ENCODE assay signal across 9 cellular contexts in genomic region chr1:155504207-155504606, GRCh38. TPM values are rescaled to one million over a fixed set of nuclear protein-coding genes. Genes with fewer than 3 reads are reported as not detected.
DNase-seq lines count a peak whose midpoint lies in the region; ATAC-seq, FAIRE-seq and TF ChIP-seq lines count a peak whose summit lies in the region.
"Had no signal": no experiment of that assay in that cellular context is flagged by ENCODE, and none has a peak within 500 bp of the region (broad histone marks: within the 10 kb centered on the region; RNA-seq: fewer than 3 reads in every experiment).

No MANE protein-coding gene starts in this region.

- ATAC-seq in DND-41 (ENCODE audit: insufficient read depth, low read depth) (peak; percentile 42; the same call in 1 of the 3 replicates), K562 (peak; percentile 84), HepG2 (peak; percentile 62), HG03571 (IDR thresholded peaks at IDR 0.05; ENCODE audit: unreplicated experiment) (no peak), HG02759 (IDR thresholded peaks at IDR 0.05; ENCODE audit: unreplicated experiment) (no peak)

- intact Hi-C loops in K562 (cut with micrococcal nuclease) (loop anchor here (10.0 kb wide), 1 partner anchor 249 kb away; the partner anchor contains the start of gene ENTREP3), HepG2 (cut with micrococcal nuclease; ENCODE audit: unreplicated experiment) (loop anchor here (10.0 kb wide), 1 partner anchor 49 kb away; no protein-coding TSS in a partner anchor)

- H3K9me3 ChIP-seq in DND-41 (ENCODE audit: insufficient read depth, low read length, severe bottlenecking) (no peaks in the 10 kb centered on the region), Loucy (ENCODE audit: insufficient read depth, low read depth, low read length) (no peaks in the 10 kb centered on the region), K562 (replicated peaks; ENCODE audit: control insufficient read depth, insufficient read depth, low read depth, low read length) (no peaks in the 10 kb centered on the region), HepG2 (ENCODE audit: low read length) (no peaks in the 10 kb centered on the region)
- H3K9me3 ChIP-seq: thoracic aorta had no signal

- peaks cover 3% of the 10 kb centered on the region; the same call in 1 of the 2 replicates for H3K4me1 ChIP-seq in DND-41 (ENCODE audit: insufficient read depth, low read length)
- H3K4me1 ChIP-seq in Loucy (ENCODE audit: insufficient read depth, low read length, poor library complexity, severe bottlenecking) = no peaks in the 10 kb centered on the region
- no peaks in the 10 kb centered on the region; a peak in 1 of 5 replicates for H3K4me1 ChIP-seq in K562 (replicated peaks in 1 of 2; ENCODE audit: control insufficient read depth in 2 of 2, insufficient read depth in 2 of 2, low read length in 2 of 2)
- H3K4me1 ChIP-seq in HepG2 (ENCODE audit: insufficient read depth, low read length) = peaks cover 22% of the 10 kb centered on the region

- CTCF ChIA-PET in K562 (lab: Yijun Ruan, JAX; ENCODE audit: low intra/inter-chr PET ratio) (interaction anchor here (1.0 to 1.6 kb wide), 2 partner anchors 177 to 253 kb away, joined by 3 to 6 read pairs; no protein-coding TSS in a partner anchor), HepG2 (lab: Yijun Ruan, JAX; ENCODE audit: low intra/inter-chr PET ratio, low total read pairs) (no interaction called here)

- peaks cover 15% of the 10 kb centered on the region for H4K20me1 ChIP-seq in DND-41 (ENCODE audit: insufficient read depth, low read length)
- peaks cover 60% of the 10 kb centered on the region for H4K20me1 ChIP-seq in Loucy (ENCODE audit: insufficient read depth, low read length, poor library complexity, severe bottlenecking)
- H4K20me1 ChIP-seq in K562 (replicated peaks; ENCODE audit: control insufficient read depth, insufficient read depth, low read length) = peaks cover 9% of the 10 kb centered on the region; the same call in 1 of the 2 replicates
- H4K20me1 ChIP-seq in HepG2 (ENCODE audit: insufficient read depth, low read length) = peaks cover 14% of the 10 kb centered on the region

- TF ChIP-seq POLR2A in K562 (conservative IDR thresholded peaks at IDR 0.05) (no peak), HepG2 (IDR thresholded peaks at IDR 0.05; ENCODE audit: insufficient read depth in 1 of 2, low read depth in 2 of 2, low read length in 2 of 2) (no peak)

- H3K27ac ChIP-seq in DND-41 (ENCODE audit: low read length) = no peak overlapping the region
- H3K27ac ChIP-seq in K562 (ENCODE audit: extremely low read depth, low read depth, low read length) = no peak overlapping the region
- H3K27ac ChIP-seq in HepG2 (ENCODE audit: extremely low read length, insufficient read depth, low read length) = no peak overlapping the region
- H3K27ac ChIP-seq: thoracic aorta had no signal

- FAIRE-seq in K562 (lab: Jason Lieb, UNC) (no peak), HepG2 (lab: Jason Lieb, UNC) (no peak)

- no peaks in the 10 kb centered on the region for H3K36me3 ChIP-seq in DND-41 (ENCODE audit: insufficient read depth, low read length)
- H3K36me3 ChIP-seq in Loucy (ENCODE audit: insufficient read depth, low read length) = no peaks in the 10 kb centered on the region
- H3K36me3 ChIP-seq in K562 (ENCODE audit: control insufficient read depth, insufficient read depth, low read length) = no peaks in the 10 kb centered on the region
- H3K36me3 ChIP-seq in HepG2 (replicated peaks in 1 of 2; ENCODE audit: control insufficient read depth in 1 of 2, insufficient read depth in 2 of 2, low read length in 2 of 2) = no peaks in the 10 kb centered on the region; a peak in 1 of 5 replicates
- H3K36me3 ChIP-seq: thoracic aorta had no signal

- no peak for DNase-seq in DND-41
- peak in 2 of 4 experiments; percentile 19 to 31 for DNase-seq in K562 (ENCODE audit: extremely low read depth in 1 of 4, low spot score in 3 of 4)
- DNase-seq in HepG2 (ENCODE audit: low spot score) = peak; percentile 32
- no peak for DNase-seq in HuH-7.5 (ENCODE audit: low spot score)
- no peak for DNase-seq in middle frontal gyrus (ENCODE audit: extremely low spot score, low spot score)

- H3K27me3 ChIP-seq in DND-41 (ENCODE audit: insufficient read depth, low read length, poor library complexity) = no peaks in the 10 kb centered on the region
- H3K27me3 ChIP-seq in Loucy (ENCODE audit: insufficient read depth, low read length, poor library complexity, severe bottlenecking) = no peaks in the 10 kb centered on the region
- H3K27me3 ChIP-seq in K562 (ENCODE audit: control insufficient read depth in 2 of 2, insufficient read depth in 2 of 2, low read length in 2 of 2) = no peaks in the 10 kb centered on the region
- no peaks in the 10 kb centered on the region for H3K27me3 ChIP-seq in HepG2 (ENCODE audit: control insufficient read depth in 1 of 2, insufficient read depth in 2 of 2, low read length in 2 of 2)

- H3K9me2 ChIP-seq in Loucy (replicated peaks; ENCODE audit: low read depth, low read length) = no peaks in the 10 kb centered on the region

- POLR2A ChIA-PET in K562 (lab: Yijun Ruan, JAX) (interaction anchor here (0.6 to 1.6 kb wide), 5 partner anchors 9 to 96 kb away, joined by 3 to 8 read pairs (median 3); no protein-coding TSS in a partner anchor), HepG2 (lab: Yijun Ruan, JAX) (no interaction called here)

- peak; percentile 47 for TF ChIP-seq CTCF in DND-41 (IDR thresholded peaks at IDR 0.05; ENCODE audit: borderline replicate concordance, extremely low read depth, low read length, poor library complexity, severe bottlenecking)
- TF ChIP-seq CTCF in Loucy (conservative IDR thresholded peaks at IDR 0.05; ENCODE audit: low read length) = peak; percentile 63
- TF ChIP-seq CTCF in K562 (IDR thresholded peaks at IDR 0.05 in 2 of 3, conservative IDR thresholded peaks at IDR 0.05 in 1 of 3; ENCODE audit: insufficient read depth in 2 of 3, low read depth in 1 of 3, low read length in 3 of 3) = peak in 2 of 3 experiments; percentile 32 to 56; a peak in 3 of 6 replicates
- TF ChIP-seq CTCF in HepG2 (CRISPR knock-in tag; IDR thresholded peaks at IDR 0.05) = peak; percentile 31

- TF ChIP-seq RAD21 in K562 (CRISPR knock-in tag; conservative IDR thresholded peaks at IDR 0.05 in 1 of 2, IDR thresholded peaks at IDR 0.05 in 1 of 2) (peak in 1 of 2 experiments; percentile 52; a peak in 2 of 4 replicates), HepG2 (CRISPR knock-in tag; IDR thresholded peaks at IDR 0.05) (no peak)

- H2AFZ ChIP-seq in DND-41 (ENCODE audit: low read depth, low read length) (no peak overlapping the region), Loucy (ENCODE audit: low read length) (no peak overlapping the region), K562 (ENCODE audit: low read depth, low read length) (no peak overlapping the region), HepG2 (ENCODE audit: low read length) (no peak overlapping the region)

- H3K79me2 ChIP-seq in DND-41 (ENCODE audit: insufficient read depth, low read length) (peaks cover 94% of the 10 kb centered on the region), Loucy (ENCODE audit: insufficient read depth, low read length) (peaks cover 95% of the 10 kb centered on the region), K562 (ENCODE audit: control insufficient read depth, insufficient read depth, low read length) (peaks cover 90% of the 10 kb centered on the region), HepG2 (ENCODE audit: insufficient read depth, low read length) (peaks cover 60% of the 10 kb centered on the region)

- in situ Hi-C loops in K562 (cut with MboI) (no loop called here), HepG2 (cut with HindIII; ENCODE audit: extremely low pct_ligation_motif_present, low pct_unique_long_range_greater_than_20kb) (no loop called here)

- no peaks in the 10 kb centered on the region for H3F3A ChIP-seq in Loucy (ENCODE audit: low read depth)

- BruUV-seq in K562 (replicated peaks; lab: Mats Ljungman, UMichigan) = no TSS peak
- no TSS peak for BruUV-seq in HepG2 (replicated peaks; lab: Mats Ljungman, UMichigan)

- H3K4me3 ChIP-seq in DND-41 (ENCODE audit: low read depth in 1 of 2, low read length in 2 of 2) = no peak overlapping the region
- H3K4me3 ChIP-seq in Loucy (ENCODE audit: low read length, poor library complexity, severe bottlenecking) = no peak overlapping the region
- no peak overlapping the region for H3K4me3 ChIP-seq in K562
- no peak overlapping the region for H3K4me3 ChIP-seq in HepG2 (replicated peaks in 1 of 3; ENCODE audit: insufficient read depth in 1 of 3, low read depth in 2 of 3, low read length in 3 of 3)
- H3K4me3 ChIP-seq: thoracic aorta had no signal

- H3K9ac ChIP-seq in DND-41 (ENCODE audit: low read depth, low read length) (no peak overlapping the region), Loucy (ENCODE audit: low read depth, low read length, poor library complexity, severe bottlenecking) (no peak overlapping the region), K562 (ENCODE audit: insufficient read depth in 1 of 2, low read depth in 2 of 2, low read length in 2 of 2) (no peak overlapping the region), HepG2 (ENCODE audit: insufficient read depth, low read depth, low read length) (no peak overlapping the region)

- TF ChIP-seq EP300 in K562 (IDR thresholded peaks at IDR 0.05; ENCODE audit: low read length) = no peak
- no peak for TF ChIP-seq EP300 in HepG2 (IDR thresholded peaks at IDR 0.05; ENCODE audit: low read depth in 2 of 2, low read length in 2 of 2)
- no peak for TF ChIP-seq EP300 in HepG2 (CRISPR knock-in tag; IDR thresholded peaks at IDR 0.05; ENCODE audit: borderline replicate concordance)

- H3K4me2 ChIP-seq in DND-41 (ENCODE audit: insufficient read depth, low read length) (no peak overlapping the region), Loucy (ENCODE audit: low read depth, low read length, poor library complexity, severe bottlenecking) (no peak overlapping the region), K562 (ENCODE audit: insufficient read depth, low read length) (no peak overlapping the region), HepG2 (ENCODE audit: low read depth, low read length) (no peak overlapping the region)

- WGBS in K562 (ENCODE audit: insufficient coverage, low coverage, missing lambda C conversion rate) = 42% methylated on average over 5 of the region's 5 CpGs
- 80% methylated on average over 5 of the region's 5 CpGs for WGBS in HepG2 (ENCODE audit: low lambda C conversion rate)

- no peaks in the 10 kb centered on the region for H3K9me1 ChIP-seq in K562 (ENCODE audit: control insufficient read depth, insufficient read depth, low read length)

RNA-seq across cellular contexts. Expression of gene ASH1L, which starts 58.4 kb away (rescaled TPM):
- total RNA-seq in K562 (2011; cell fraction: chromatin; rRNA removed; ENCODE audit: low replicate concordance) = 72.5 and 248 TPM in 2 replicates
- 35.7 and 56.7 TPM in 2 replicates for total RNA-seq in K562 (2011; cell fraction: nucleolus; rRNA removed)
- total RNA-seq in K562 (2011; cell fraction: nucleoplasm; rRNA removed) = 84.0 and 86.9 TPM in 2 replicates
- total RNA-seq in K562 (2014; rRNA removed) (10.7 and 12.7 TPM in 2 replicates), K562 (2014; rRNA removed; fragmentation: Illumina TruSeq; extraction: Trizol) (17.2 and 19.1 TPM in 2 replicates), K562 (2015; rRNA removed; fragmentation: Illumina TruSeq; extraction: Trizol) (23.3 and 24.2 TPM in 2 replicates), K562 (2021) (20.2 and 22.7 TPM in 2 replicates), HepG2 (2016; rRNA removed; fragmentation: Illumina TruSeq; extraction: Trizol) (15.3 and 16.5 TPM in 2 replicates)
- polyA plus RNA-seq in K562 (2011; rRNA removed) (16.7 and 18.6 TPM in 2 replicates), K562 (2014; fragmentation: Illumina TruSeq; extraction: Trizol) (11.9 and 14.6 TPM in 2 replicates), K562 (2014; fragmentation: Nextera tagmentation; extraction: Ambion mirVana) (1 to 10 TPM; 2.0 to 6.0 TPM), K562 (2014; rRNA removed) (8.8 and 11.4 TPM in 2 replicates), HepG2 (2011; rRNA removed) (9.2 and 10.2 TPM in 2 replicates)
- 9.3 and 12.1 TPM in 2 replicates for polyA plus RNA-seq in K562 (2011; cell fraction: cytosol; rRNA removed)
- 36.7 and 37.9 TPM in 2 replicates for polyA plus RNA-seq in K562 (2011; cell fraction: nucleus; rRNA removed)
- 8.7 and 11.7 TPM in 2 replicates for polyA plus RNA-seq in K562 (2012)
- polyA minus RNA-seq in K562 (2011; rRNA and poly(A)+ RNA removed) = 54.6 and 68.2 TPM in 2 replicates
- polyA minus RNA-seq in K562 (2011; cell fraction: cytosol; rRNA and poly(A)+ RNA removed) = 15.4 and 19.6 TPM in 2 replicates
- 38.5 and 74.9 TPM in 2 replicates for polyA minus RNA-seq in K562 (2011; cell fraction: nucleus; rRNA and poly(A)+ RNA removed)
- total RNA-seq in HepG2 (2016; cell fraction: cytosol; rRNA removed; fragmentation: Illumina TruSeq; extraction: Trizol; ENCODE audit: low read depth) = 19.6 and 20.3 TPM in 2 replicates
- 14.4 and 14.8 TPM in 2 replicates for total RNA-seq in HepG2 (2016; cell fraction: insoluble cytoplasmic fraction; rRNA removed; fragmentation: Illumina TruSeq; extraction: Trizol)
- total RNA-seq in HepG2 (2016; cell fraction: membrane; rRNA removed; fragmentation: Illumina TruSeq; extraction: Trizol) = 9.8 and 10.0 TPM in 2 replicates
- total RNA-seq in HepG2 (2016; cell fraction: nucleus; rRNA removed; fragmentation: Illumina TruSeq; extraction: Trizol) = 33.1 and 33.8 TPM in 2 replicates
- polyA plus RNA-seq in HepG2 (2011; cell fraction: cytosol; rRNA removed) = 6.4 and 7.0 TPM in 2 replicates
- 25.8 and 26.9 TPM in 2 replicates for polyA plus RNA-seq in HepG2 (2011; cell fraction: nucleus; rRNA removed)
- 9.5 and 10.7 TPM in 2 replicates for polyA plus RNA-seq in HepG2 (2012)
- polyA plus RNA-seq in HepG2 (2016; cell fraction: cytosol; fragmentation: Illumina TruSeq; extraction: Trizol; ENCODE audit: low read depth) = 0.15 and 0.16 TPM in 2 replicates
- 4.2 and 5.1 TPM in 2 replicates for polyA plus RNA-seq in HepG2 (2016; cell fraction: insoluble cytoplasmic fraction; fragmentation: Illumina TruSeq; extraction: Trizol; ENCODE audit: low read depth)
- polyA plus RNA-seq in HepG2 (2016; cell fraction: membrane; fragmentation: Illumina TruSeq; extraction: Trizol; ENCODE audit: low read depth) = 0.31 and 0.43 TPM in 2 replicates
- 17.2 and 21.7 TPM in 2 replicates for polyA plus RNA-seq in HepG2 (2016; cell fraction: nucleus; fragmentation: Illumina TruSeq; extraction: Trizol; ENCODE audit: insufficient read depth, low read depth)
- polyA minus RNA-seq in HepG2 (2011; rRNA and poly(A)+ RNA removed; ENCODE audit: low replicate concordance) = 27.4 and 50.2 TPM in 2 replicates
- polyA minus RNA-seq in HepG2 (2011; cell fraction: cytosol; rRNA and poly(A)+ RNA removed) = 12.0 and 13.7 TPM in 2 replicates
- 67.2 and 85.5 TPM in 2 replicates for polyA minus RNA-seq in HepG2 (2011; cell fraction: nucleus; rRNA and poly(A)+ RNA removed)

Comparison
In these comparisons a context has a peak if more than half of its experiments do, and no peak if none do; other contexts are left out.
1. ATAC-seq: peak in DND-41 (single experiment), K562 (single experiment) and HepG2 (single experiment); none in HG03571 (single experiment) and HG02759 (single experiment).
2. Peak in every context shown above with its lines, with median percentiles within 50 percentile points of each other: CTCF ChIP-seq.